13 cellular contexts compared by ENCODE assay signal in genomic region chr13:110652231-110652730, GRCh38.
"Had no signal": no experiment of that assay in that cellular context is flagged by ENCODE, and none has a peak within 500 bp of the region (broad histone marks: within the 10 kb centered on the region; RNA-seq: fewer than 3 reads in every experiment).

No MANE protein-coding gene starts in this region.

- H3K27me3 Mint-ChIP-seq: activated CD4-positive, alpha-beta T cell treated with anti-CD3 and anti-CD28 coated beads, Interleukin-2, amount 10 ng/mL, durations not matched to agents 7 days and 5 days; activated naive CD8-positive, alpha-beta T cell treated with anti-CD3 and anti-CD28 coated beads for 36 hours had no signal

- H3K4me3 ChIP-seq: heart right ventricle, tibial nerve, vagina had no signal

- H3K4me1 ChIP-seq: vagina had no signal

- ATAC-seq: heart right ventricle; left ventricle myocardium superior; stimulated activated effector memory CD8-positive, alpha-beta T cell treated with anti-CD3 and anti-CD28 coated beads, Interleukin-12 subunit alpha, Interleukin-12 subunit beta, amount 100 ng/mL, for 72 hours had no signal

- H3K4me3 Mint-ChIP-seq: activated CD4-positive, alpha-beta T cell treated with anti-CD3 and anti-CD28 coated beads, Interleukin-2, amount 10 ng/mL, durations not matched to agents 7 days and 5 days; activated naive CD8-positive, alpha-beta T cell treated with anti-CD3 and anti-CD28 coated beads for 36 hours; stimulated activated effector memory CD8-positive, alpha-beta T cell treated with anti-CD3 and anti-CD28 coated beads, Interleukin-12 subunit alpha, Interleukin-12 subunit beta, amount 100 ng/mL, for 72 hours had no signal

- DNase-seq: activated CD4-positive, alpha-beta T cell treated with anti-CD3 and anti-CD28 coated beads, Interleukin-2, amount 10 ng/mL, durations not matched to agents 7 days and 5 days; activated CD4-positive, CD25-positive, alpha-beta regulatory T cell; activated gamma-delta T cell treated with Interleukin-2 at 50 U/mL for 16 hours; activated naive CD8-positive, alpha-beta T cell treated with anti-CD3 and anti-CD28 coated beads for 36 hours; anterior cingulate cortex; foreskin melanocyte; heart right ventricle; islet precursor cell; left ventricle myocardium superior; small intestine had no signal

- H3K27ac ChIP-seq: heart right ventricle, tibial nerve, vagina had no signal

- H3K9me3 Mint-ChIP-seq: activated CD4-positive, alpha-beta T cell treated with anti-CD3 and anti-CD28 coated beads, Interleukin-2, amount 10 ng/mL, durations not matched to agents 7 days and 5 days; activated naive CD8-positive, alpha-beta T cell treated with anti-CD3 and anti-CD28 coated beads for 36 hours; stimulated activated effector memory CD8-positive, alpha-beta T cell treated with anti-CD3 and anti-CD28 coated beads, Interleukin-12 subunit alpha, Interleukin-12 subunit beta, amount 100 ng/mL, for 72 hours had no signal

- H3K27me3 ChIP-seq: heart right ventricle, tibial nerve, vagina had no signal

- H3K27ac Mint-ChIP-seq: activated CD4-positive, alpha-beta T cell treated with anti-CD3 and anti-CD28 coated beads, Interleukin-2, amount 10 ng/mL, durations not matched to agents 7 days and 5 days; activated naive CD8-positive, alpha-beta T cell treated with anti-CD3 and anti-CD28 coated beads for 36 hours; stimulated activated effector memory CD8-positive, alpha-beta T cell treated with anti-CD3 and anti-CD28 coated beads, Interleukin-12 subunit alpha, Interleukin-12 subunit beta, amount 100 ng/mL, for 72 hours had no signal

- H3K9me3 ChIP-seq: heart right ventricle, tibial nerve, vagina had no signal
